22 cellular contexts compared by ENCODE assay signal in the genomic region with DNA sequence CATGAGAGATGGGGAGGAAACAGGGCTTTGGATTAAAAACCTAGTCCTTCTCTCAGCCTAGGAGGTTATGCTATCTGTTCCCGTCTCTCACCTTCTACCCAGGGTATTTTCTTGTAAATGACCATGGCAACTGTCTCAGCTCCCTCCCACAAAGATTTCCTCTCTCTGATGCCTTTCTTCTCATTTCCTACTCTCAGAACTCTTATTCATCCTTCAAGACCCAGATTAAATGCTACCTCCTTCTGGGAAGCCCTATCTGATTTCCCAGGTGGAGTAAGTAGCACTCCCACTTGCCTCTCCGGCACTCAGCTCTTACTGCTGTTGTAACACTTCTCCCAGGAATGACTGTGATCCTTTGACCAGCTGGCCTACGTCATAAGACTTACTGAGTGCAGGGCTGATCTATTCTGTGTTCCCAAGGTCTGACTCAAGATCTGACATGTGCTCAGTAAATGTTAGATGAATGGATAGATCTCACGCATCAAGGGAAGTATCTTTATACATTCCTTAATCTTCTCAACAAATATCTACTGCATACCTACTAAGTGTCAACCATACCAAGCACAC.
"Had no signal": no experiment of that assay in that cellular context is flagged by ENCODE, and none has a peak within 500 bp of the region (broad histone marks: within the 10 kb centered on the region; RNA-seq: fewer than 3 reads in every experiment).

No MANE protein-coding gene starts in this region.

- H3K4me2 ChIP-seq: neural progenitor cell had no signal

- H3K9ac ChIP-seq: neural progenitor cell had no signal

- H3K4me1 ChIP-seq: breast epithelium, left lung, stomach had no signal

- H3K9me3 ChIP-seq: breast epithelium, esophagus squamous epithelium, left lung, stomach had no signal

- H3K4me1 Mint-ChIP-seq: activated CD4-positive, alpha-beta T cell treated with anti-CD3 and anti-CD28 coated beads, Interleukin-2, amount 10 ng/mL, durations not matched to agents 7 days and 5 days; activated naive CD4-positive, alpha-beta T cell treated with anti-CD3 and anti-CD28 coated beads, Interleukin-2, amount 50 U/mL, for 24 hours; memory B cell; naive thymus-derived CD4-positive, alpha-beta T cell; stimulated activated effector memory CD8-positive, alpha-beta T cell treated with anti-CD3 and anti-CD28 coated beads, Interleukin-12 subunit alpha, Interleukin-12 subunit beta, amount 100 ng/mL, for 72 hours had no signal

- ATAC-seq: activated CD4-positive, CD25-positive, alpha-beta regulatory T cell treated with anti-CD3 and anti-CD28 coated beads, Interleukin-2, amount 50 U/mL, for 24 hours; activated T-cell treated with anti-CD3 and anti-CD28 coated beads, Interleukin-2, amount 50 U/mL, for 72 hours; left lung; naive thymus-derived CD4-positive, alpha-beta T cell; stimulated activated effector memory CD8-positive, alpha-beta T cell treated with anti-CD3 and anti-CD28 coated beads, Interleukin-12 subunit alpha, Interleukin-12 subunit beta, amount 100 ng/mL, for 72 hours had no signal

- H3K27me3 ChIP-seq: left lung, neural progenitor cell, stomach had no signal

- H3K4me3 Mint-ChIP-seq: activated CD4-positive, alpha-beta T cell treated with anti-CD3 and anti-CD28 coated beads, Interleukin-2, amount 10 ng/mL, durations not matched to agents 7 days and 5 days; activated naive CD4-positive, alpha-beta T cell treated with anti-CD3 and anti-CD28 coated beads, Interleukin-2, amount 50 U/mL, for 24 hours; activated T-cell treated with anti-CD3 and anti-CD28 coated beads, Interleukin-2, amount 50 U/mL, for 72 hours; memory B cell; naive thymus-derived CD4-positive, alpha-beta T cell; neural progenitor cell; stimulated activated effector memory CD8-positive, alpha-beta T cell treated with anti-CD3 and anti-CD28 coated beads, Interleukin-12 subunit alpha, Interleukin-12 subunit beta, amount 100 ng/mL, for 72 hours; T-helper 1 cell treated with Interleukin-12 subunit alpha and Interleukin-12 subunit beta and Interleukin-4 antibody, amounts not matched to agents 30 μg/mL and 1 μg/mL, for 36 hours; type B pancreatic cell had no signal

- H3K27me3 Mint-ChIP-seq: activated CD4-positive, alpha-beta T cell treated with anti-CD3 and anti-CD28 coated beads, Interleukin-2, amount 10 ng/mL, durations not matched to agents 7 days and 5 days; activated naive CD4-positive, alpha-beta T cell treated with anti-CD3 and anti-CD28 coated beads, Interleukin-2, amount 50 U/mL, for 24 hours; progenitor cell of endocrine pancreas had no signal

- H3K36me3 Mint-ChIP-seq: activated naive CD4-positive, alpha-beta T cell treated with anti-CD3 and anti-CD28 coated beads, Interleukin-2, amount 50 U/mL, for 24 hours; memory B cell; naive thymus-derived CD4-positive, alpha-beta T cell; neural progenitor cell; stimulated activated effector memory CD8-positive, alpha-beta T cell treated with anti-CD3 and anti-CD28 coated beads, Interleukin-12 subunit alpha, Interleukin-12 subunit beta, amount 100 ng/mL, for 72 hours; type B pancreatic cell had no signal

- H2AFZ ChIP-seq: neural progenitor cell had no signal

- DNase-seq: activated CD4-positive, alpha-beta T cell treated with anti-CD3 and anti-CD28 coated beads, Interleukin-2, amount 10 ng/mL, durations not matched to agents 7 days and 5 days; activated CD8-positive, alpha-beta memory T cell treated with anti-CD3 and anti-CD28 coated beads, Interleukin-2, amount 50 U/mL, for 4 hours; activated gamma-delta T cell; activated T-cell treated with anti-CD3 and anti-CD28 coated beads, Interleukin-2, amount 50 U/mL, for 72 hours; effector CD4-positive, alpha-beta T cell; esophagus squamous epithelium; foreskin melanocyte; kidney; left lung; naive thymus-derived CD4-positive, alpha-beta T cell; stimulated activated CD4-positive, alpha-beta T cell treated with anti-CD3 and anti-CD28 coated beads, Interleukin-4, amount 100 ng/mL, for 24 hours; stomach had no signal

- H3K27ac ChIP-seq: breast epithelium, esophagus squamous epithelium, left lung, neural progenitor cell, skin epidermis, stomach had no signal

- H3K9me3 Mint-ChIP-seq: activated CD4-positive, alpha-beta T cell treated with anti-CD3 and anti-CD28 coated beads, Interleukin-2, amount 10 ng/mL, durations not matched to agents 7 days and 5 days; activated naive CD4-positive, alpha-beta T cell treated with anti-CD3 and anti-CD28 coated beads, Interleukin-2, amount 50 U/mL, for 24 hours; activated T-cell treated with anti-CD3 and anti-CD28 coated beads, Interleukin-2, amount 50 U/mL, for 72 hours; memory B cell; neural progenitor cell; stimulated activated effector memory CD8-positive, alpha-beta T cell treated with anti-CD3 and anti-CD28 coated beads, Interleukin-12 subunit alpha, Interleukin-12 subunit beta, amount 100 ng/mL, for 72 hours; T-helper 1 cell treated with Interleukin-12 subunit alpha and Interleukin-12 subunit beta and Interleukin-4 antibody, amounts not matched to agents 30 μg/mL and 1 μg/mL, for 36 hours; type B pancreatic cell had no signal

- H3K4me3 ChIP-seq: breast epithelium, esophagus squamous epithelium, left lung, neural progenitor cell, skin epidermis, stomach had no signal

- H3K36me3 ChIP-seq: breast epithelium, esophagus squamous epithelium, left lung, neural progenitor cell, stomach had no signal
